Comparison of ENCODE assay signal across 9 cellular contexts in genomic region chr14:93994919-93995682, GRCh38. TPM values are rescaled to one million over a fixed set of nuclear protein-coding genes. Genes with fewer than 3 reads are reported as not detected.
DNase-seq lines count a peak whose midpoint lies in the region; ATAC-seq, FAIRE-seq and TF ChIP-seq lines count a peak whose summit lies in the region.
"Had no signal": no experiment of that assay in that cellular context is flagged by ENCODE, and none has a peak within 500 bp of the region (broad histone marks: within the 10 kb centered on the region; RNA-seq: fewer than 3 reads in every experiment).

No MANE protein-coding gene starts in this region.

- no peak for FAIRE-seq in D721Med (lab: Jason Lieb, UNC)

- TF ChIP-seq CTCF in mammary epithelial cell (conservative IDR thresholded peaks at IDR 0.05 in 1 of 2, IDR thresholded peaks at IDR 0.05 in 1 of 2; ENCODE audit: extremely low read depth in 1 of 2, insufficient read depth in 1 of 2, low read depth in 1 of 2, low read length in 2 of 2) (no peak), D721Med (IDR thresholded peaks at IDR 0.05; ENCODE audit: insufficient read depth, missing control alignments) (no peak), upper lobe of right lung (IDR thresholded peaks at IDR 0.05) (no peak)

- H3K4me3 ChIP-seq in mammary epithelial cell (replicated peaks in 1 of 3; ENCODE audit: insufficient read depth in 1 of 3, low read depth in 2 of 3, low read length in 3 of 3) (no peak overlapping the region), upper lobe of right lung (no peak overlapping the region)

- H3K79me2 ChIP-seq in mammary epithelial cell (ENCODE audit: insufficient read depth, low read length) = no peaks in the 10 kb centered on the region

- H2AFZ ChIP-seq in mammary epithelial cell (ENCODE audit: low read depth, low read length) = peak overlapping the region; percentile 93

- ATAC-seq in upper lobe of right lung = no peak
- ATAC-seq in HG02885 (IDR thresholded peaks at IDR 0.05; ENCODE audit: poor library complexity, unreplicated experiment) = no peak

- dilution Hi-C loops in mammary epithelial cell (cut with HindIII; ENCODE audit: low sequenced_read_pairs) = no loop called here

- H3K4me1 ChIP-seq in mammary epithelial cell (ENCODE audit: insufficient read depth, low read length) (peaks cover 21% of the 10 kb centered on the region), upper lobe of right lung (no peaks in the 10 kb centered on the region)

- H3K4me2 ChIP-seq in mammary epithelial cell (ENCODE audit: insufficient read depth, low read depth, low read length) = peak overlapping the region; percentile 62

- no peak overlapping the region for H3K9ac ChIP-seq in mammary epithelial cell (ENCODE audit: insufficient read depth, low read length)

- no peaks in the 10 kb centered on the region for H3K36me3 ChIP-seq in mammary epithelial cell (ENCODE audit: insufficient read depth, low read length)
- H3K36me3 ChIP-seq in upper lobe of right lung = no peaks in the 10 kb centered on the region

- intact Hi-C loops in mammary epithelial cell (cut with micrococcal nuclease) (loop anchor here (1.0 kb wide), 1 partner anchor 36 kb away; no protein-coding TSS in a partner anchor), posterior cingulate gyrus (cut with DNase I) (no loop called here), upper lobe of right lung (cut with DNase I) (no loop called here)

- H3K27ac ChIP-seq in mammary epithelial cell (ENCODE audit: insufficient read depth, low read depth, low read length) = peak overlapping the region; percentile 61
- H3K27ac ChIP-seq in upper lobe of right lung = no peak overlapping the region

- H3K9me3 ChIP-seq in mammary epithelial cell (replicated peaks; ENCODE audit: insufficient read depth, low read length) (no peaks in the 10 kb centered on the region), upper lobe of right lung (no peaks in the 10 kb centered on the region)

- DNase-seq in COLO668 (lab: John Stamatoyannopoulos, UW; ENCODE audit: unreplicated experiment) (peak; percentile 41), RPMI7951 (ENCODE audit: low read depth) (peak; percentile 88), mammary epithelial cell (peak; percentile 95), posterior cingulate gyrus (peak in 9 of 10 donors; percentile 19 to 97 (median 63)), D721Med (ENCODE audit: insufficient read length, low spot score) (no peak), upper lobe of right lung (no peak), NOMO-1 (lab: John Stamatoyannopoulos, UW; ENCODE audit: unreplicated experiment in 2 of 2) (no peak)

- no peaks in the 10 kb centered on the region for H3K27me3 ChIP-seq in mammary epithelial cell (ENCODE audit: insufficient read depth, low read length)
- H3K27me3 ChIP-seq in upper lobe of right lung = no peaks in the 10 kb centered on the region

- BruUV-seq in mammary epithelial cell (replicated peaks; lab: Mats Ljungman, UMichigan) = no TSS peak

- CTCF ChIA-PET in mammary epithelial cell (lab: Charles Lee; ENCODE audit: low non-redundant PET) = no interaction called here

- H4K20me1 ChIP-seq in mammary epithelial cell (ENCODE audit: insufficient read depth, low read length) = no peaks in the 10 kb centered on the region

- in situ Hi-C loops in mammary epithelial cell (cut with MboI; ENCODE audit: low sequenced_read_pairs in 2 of 2) = no loop called here

- 8% methylated on average over 12 of the region's 13 CpGs for WGBS in mammary epithelial cell (ENCODE audit: low coverage, missing lambda C conversion rate)

RNA-seq across cellular contexts. Expression of gene CCDC197, which starts 2.0 kb away (rescaled TPM):
- total RNA-seq in RPMI7951 (2014; rRNA removed; shearing (Covaris generic)) = not detected in 2 replicates
- total RNA-seq in mammary epithelial cell = not detected
- polyA plus RNA-seq in mammary epithelial cell = not detected
- polyA minus RNA-seq in mammary epithelial cell = not detected
- total RNA-seq in upper lobe of right lung = not detected
- polyA plus RNA-seq: adipose tissue had no signal

RNA-seq across cellular contexts. Expression of gene ASB2, which starts 18.7 kb away (rescaled TPM):
- 0.36 and 0.78 TPM in 2 replicates for total RNA-seq in RPMI7951 (2014; rRNA removed; shearing (Covaris generic))
- total RNA-seq in mammary epithelial cell (under 1 TPM; 0.17 to 0.19 TPM), upper lobe of right lung (3.2 TPM)
- polyA plus RNA-seq in mammary epithelial cell = 0.92 TPM
- not detected for polyA minus RNA-seq in mammary epithelial cell

RNA-seq across cellular contexts. Expression of gene OTUB2, which starts 31.0 kb away (rescaled TPM):
- total RNA-seq in RPMI7951 (2014; rRNA removed; shearing (Covaris generic)) = 1.5 and 1.6 TPM in 2 replicates
- total RNA-seq in mammary epithelial cell (1 to 10 TPM; 3.7 to 4.8 TPM), upper lobe of right lung (1.0 TPM)
- polyA plus RNA-seq in mammary epithelial cell = 4.6 TPM
- polyA minus RNA-seq in mammary epithelial cell = 12.4 TPM

Comparison
In these comparisons a context has a peak if more than half of its experiments do, and no peak if none do; other contexts are left out.
1. DNase-seq: peak in COLO668 (single experiment), RPMI7951 (single experiment), mammary epithelial cell (single experiment) and posterior cingulate gyrus (9 of 10); none in D721Med (single experiment), upper lobe of right lung (single experiment) and NOMO-1 (0 of 2).